Comparison of ENCODE assay signal across 8 cellular contexts in the genomic region with DNA sequence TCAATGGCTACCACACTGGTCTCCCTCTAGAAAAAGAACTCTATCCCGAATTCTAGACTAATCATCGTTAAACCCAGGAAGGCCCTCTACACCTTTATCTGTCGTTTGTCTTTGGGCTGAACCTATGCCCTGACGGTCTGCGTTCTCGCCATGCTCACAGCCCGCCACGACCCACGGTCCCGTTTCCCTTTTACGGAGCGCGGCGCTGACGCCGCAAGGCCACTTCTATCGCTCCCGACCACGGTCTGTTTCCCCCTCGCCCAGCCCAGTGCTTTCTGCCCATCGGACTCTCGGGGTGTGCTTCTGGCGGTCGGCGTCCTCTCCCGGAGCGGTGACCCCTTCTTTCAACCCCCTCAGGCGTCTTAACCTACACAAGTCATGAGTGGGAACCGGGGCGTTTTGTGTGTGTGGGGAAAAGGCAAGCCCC. TPM values are rescaled to one million over a fixed set of nuclear protein-coding genes. Genes with fewer than 3 reads are reported as not detected.
DNase-seq lines count a peak whose midpoint lies in the region; ATAC-seq lines count a peak whose summit lies in the region.

No MANE protein-coding gene starts in this region.

- intact Hi-C loops in left colon (cut with DNase I, micrococcal nuclease) = loop anchor here in 1 of 2 donors (10.0 kb wide), 1 partner anchor 123 kb away; no protein-coding TSS in a partner anchor

- ATAC-seq in left colon (peak; percentile 45), HG03565 (IDR thresholded peaks at IDR 0.05; ENCODE audit: unreplicated experiment) (no peak)

- DNase-seq in G401 (ENCODE audit: low spot score) = peak; percentile 50
- peak; percentile 13 for DNase-seq in GOT3 (lab: John Stamatoyannopoulos, UW)
- peak; percentile 52 for DNase-seq in LoVo (ENCODE audit: low spot score)
- DNase-seq in activated CD4-positive, CD25-positive, alpha-beta regulatory T cell treated with anti-CD3 and anti-CD28 coated beads, Interleukin-2, amount 50 U/mL, for 72 hours = peak; percentile 65
- peak; percentile 46 for DNase-seq in cerebellar cortex (ENCODE audit: low spot score)
- DNase-seq in left colon = peak; percentile 41 to 76
- DNase-seq in stimulated activated CD4-positive, alpha-beta T cell treated with anti-CD3 and anti-CD28 coated beads, Interleukin-1b, Interleukin-23, amount 100 ng/mL, for 4 hours (ENCODE audit: low read depth in 2 of 2) = peak; percentile 17 to 37

- in situ Hi-C loops in G401 (cut with HindIII; ENCODE audit: low sequenced_read_pairs) = no loop called here

RNA-seq across cellular contexts. Expression of gene C9orf40, which starts 1.0 kb away (rescaled TPM):
- total RNA-seq in G401 (2014; rRNA removed; shearing (Covaris generic)) = 19.4 and 29.2 TPM in 2 replicates
- total RNA-seq in left colon = 10 to 100 TPM in 1 of 2 donors, 1 to 10 TPM in 1; 9.6 to 10.7 TPM

Comparison
In these comparisons a context has a peak if more than half of its experiments do, and no peak if none do; other contexts are left out.
1. DNase-seq: peak in every context shown above with its lines; median percentile 65 in activated CD4-positive, CD25-positive, alpha-beta regulatory T cell treated with anti-CD3 and anti-CD28 coated beads, Interleukin-2, amount 50 U/mL, for 72 hours; 58 in left colon; 52 in LoVo; 50 in G401; 46 in cerebellar cortex; 27 in stimulated activated CD4-positive, alpha-beta T cell treated with anti-CD3 and anti-CD28 coated beads, Interleukin-1b, Interleukin-23, amount 100 ng/mL, for 4 hours; 13 in GOT3.